In the genomic region with DNA sequence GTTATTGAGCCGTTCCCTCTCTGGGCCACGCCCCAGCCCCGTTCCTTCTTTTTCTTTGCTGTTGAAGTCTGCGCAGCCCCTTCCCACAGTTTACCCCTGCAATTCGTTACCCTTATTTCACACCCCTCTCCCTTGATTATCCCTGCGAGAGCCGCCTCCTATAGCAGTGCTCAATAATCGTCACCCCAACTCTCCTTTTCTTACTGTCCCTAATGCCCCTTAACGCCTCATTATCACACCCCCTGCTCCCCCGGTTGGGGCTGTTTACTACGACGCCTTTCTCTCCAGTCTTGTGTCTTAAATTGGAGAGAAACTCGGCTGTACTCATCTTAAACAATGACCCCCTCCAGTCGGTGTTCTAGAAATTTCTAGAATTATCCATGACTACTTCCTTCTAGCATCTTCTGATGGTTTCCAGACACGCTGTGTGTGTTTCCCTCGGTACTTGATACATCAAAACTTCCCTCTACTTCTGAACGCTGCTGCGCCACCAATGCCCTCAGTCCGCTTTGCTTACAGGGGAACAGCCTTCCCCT, we compare ENCODE assay signal across 8 cellular contexts. TPM values are rescaled to one million over a fixed set of nuclear protein-coding genes. Genes with fewer than 3 reads are reported as not detected.
DNase-seq lines count a peak whose midpoint lies in the region; ATAC-seq and TF ChIP-seq lines count a peak whose summit lies in the region.

No MANE protein-coding gene starts in this region.

- ATAC-seq in HG03280 (IDR thresholded peaks at IDR 0.05; ENCODE audit: unreplicated experiment) = no peak

- H3K27me3 ChIP-seq in layer of hippocampus (ENCODE audit: control insufficient read depth, insufficient read depth, low read length) = no peaks in the 10 kb centered on the region

- DNase-seq in AML-193 (lab: John Stamatoyannopoulos, UW) = peak; percentile 22 to 35
- DNase-seq in HFFc6 = no peak
- peak; percentile 25 for DNase-seq in astrocyte of the spinal cord (ENCODE audit: low read depth, low spot score)
- DNase-seq in superior temporal gyrus (ENCODE audit: extremely low spot score) = peak; percentile 82
- no peak for DNase-seq in middle frontal gyrus (ENCODE audit: extremely low spot score, low spot score)
- no peak for DNase-seq in NOMO-1 treated with DMSO at 0.1 percent for 48 hours (lab: John Stamatoyannopoulos, UW; ENCODE audit: unreplicated experiment)

- no peaks in the 10 kb centered on the region for H3K9me3 Mint-ChIP-seq in HFFc6

- H3K27ac ChIP-seq in layer of hippocampus (ENCODE audit: low read depth, low read length) = peak overlapping the region; percentile 98

- H3K4me1 Mint-ChIP-seq in HFFc6 (ENCODE audit: low read depth) = peaks cover 77% of the 10 kb centered on the region

- in situ Hi-C loops in astrocyte of the spinal cord (cut with HindIII; ENCODE audit: low sequenced_read_pairs) = no loop called here

- peak overlapping the region; percentile 98 for H3K27ac Mint-ChIP-seq in HFFc6

- H3K4me3 ChIP-seq in astrocyte of the spinal cord (ENCODE audit: low read depth, low read length) = peak overlapping the region; percentile 49

- peaks cover 19% of the 10 kb centered on the region for H3K27me3 Mint-ChIP-seq in HFFc6 (ENCODE audit: insufficient read depth)

- H3K4me3 Mint-ChIP-seq in HFFc6 = peak overlapping the region; percentile 88

- TF ChIP-seq CTCF in HFFc6 (IDR thresholded peaks at IDR 0.05) (0 out of 2 replicates have a peak, but pooled peaks have one; percentile 12), astrocyte of the spinal cord (IDR thresholded peaks at IDR 0.05; ENCODE audit: low read depth, low read length) (no peak)

- peaks cover 35% of the 10 kb centered on the region for H3K36me3 Mint-ChIP-seq in HFFc6 (ENCODE audit: low read depth)

RNA-seq across cellular contexts. Expression of a gene that starts 0.7 kb away (rescaled TPM):
- total RNA-seq in HFFc6 (2021; fragmentation: NEBNext Ultra II Directional; extraction: Animal tissue kit (Norgen Biotek cat#: 25700)) = 1 to 10 TPM; 5.2 to 6.5 (median 5.4) TPM

RNA-seq across cellular contexts. Expression of a gene that starts 33.9 kb away (rescaled TPM):
- total RNA-seq in HFFc6 (2021; fragmentation: NEBNext Ultra II Directional; extraction: Animal tissue kit (Norgen Biotek cat#: 25700)) = 100 to 1,000 TPM; 191 to 289 (median 200) TPM

Comparison
In these comparisons a context has a peak if more than half of its experiments do, and no peak if none do; other contexts are left out.
1. DNase-seq: peak in AML-193 (2 of 2), astrocyte of the spinal cord (single experiment) and superior temporal gyrus (single experiment); none in HFFc6 (single experiment), middle frontal gyrus (single experiment) and NOMO-1 treated with DMSO at 0.1 percent for 48 hours (single experiment).